Comparison of ENCODE assay signal across 22 cellular contexts in genomic region chr18:75810481-75810880, GRCh38.
A peak's percentile ranks its signal among the peaks of the same experiment; 100 is the strongest.
DNase-seq lines count a peak whose midpoint lies in the region; ATAC-seq and TF ChIP-seq lines count a peak whose summit lies in the region.
"Had no signal": no experiment of that assay in that cellular context is flagged by ENCODE, and none has a peak within 500 bp of the region (broad histone marks: within the 10 kb centered on the region; RNA-seq: fewer than 3 reads in every experiment).

No MANE protein-coding gene starts in this region.

- DNase-seq in NCI-H748 (lab: John Stamatoyannopoulos, UW; ENCODE audit: unreplicated experiment): peak; percentile 48
- DNase-seq in NCI-H748 treated with DMSO at 0.1 percent for 48 hours (lab: John Stamatoyannopoulos, UW): no peak
- no peak for DNase-seq in mesothelial cell of epicardium (ENCODE audit: low spot score in 2 of 2, unreplicated experiment in 2 of 2)
- DNase-seq in suprapubic skin (ENCODE audit: low spot score in 2 of 2): no peak
- DNase-seq in HAP-1 (ENCODE audit: low spot score in 2 of 2): no peak
- DNase-seq in D341Med (ENCODE audit: low spot score): no peak
- DNase-seq: activated CD4-positive, alpha-beta T cell treated with anti-CD3 and anti-CD28 coated beads, Interleukin-2, amount 10 ng/mL, durations not matched to agents 24 days and 14 days; activated gamma-delta T cell treated with Interleukin-2 at 50 U/mL for 16 hours; activated T-cell treated with anti-CD3 and anti-CD28 coated beads, Interleukin-2, amount 50 U/mL, for 4 hours; AML-193; body of pancreas; CD4-positive, alpha-beta T cell; dorsolateral prefrontal cortex; posterior cingulate gyrus; SHP77; stimulated activated naive CD8-positive, alpha-beta T cell treated with anti-CD3 and anti-CD28 coated beads, Interleukin-15, Interleukin-2, amounts not matched to agents 100 U/mL and 50 U/mL, for 24 hours had no signal

- WGBS in suprapubic skin: 45% methylated on average over 9 of the region's 9 CpGs

- in situ Hi-C loops in HAP-1 (cut with MboI; ENCODE audit: low sequenced_read_pairs): no loop called here

- TF ChIP-seq POLR2A in suprapubic skin (IDR thresholded peaks at IDR 0.05): no peak

- H3K4me3 Mint-ChIP-seq in brain: peak overlapping the region in 1 of 5 experiments; percentile 33
- peak overlapping the region; percentile 0 for H3K4me3 Mint-ChIP-seq in mesothelial cell of epicardium
- H3K4me3 Mint-ChIP-seq: activated CD4-positive, alpha-beta T cell treated with anti-CD3 and anti-CD28 coated beads, Interleukin-2, amount 10 ng/mL, durations not matched to agents 24 days and 14 days; activated T-cell treated with anti-CD3 and anti-CD28 coated beads, Interleukin-2, amount 50 U/mL, for 4 hours; CD4-positive, alpha-beta T cell had no signal

- peak overlapping the region; percentile 65 for H3K27ac ChIP-seq in suprapubic skin
- H3K27ac ChIP-seq: 22Rv1, body of pancreas, thoracic aorta had no signal

- H3K36me3 ChIP-seq in suprapubic skin: no peaks in the 10 kb centered on the region
- H3K36me3 ChIP-seq in HAP-1 (replicated peaks): no peaks in the 10 kb centered on the region
- H3K36me3 ChIP-seq: thoracic aorta had no signal

- H3K36me3 Mint-ChIP-seq in brain (no peaks in the 10 kb centered on the region), mesothelial cell of epicardium (no peaks in the 10 kb centered on the region)

- H3K27ac Mint-ChIP-seq in brain (peak overlapping the region in 4 of 5 experiments; percentile 7 to 85 (median 58)), mesothelial cell of epicardium (peak overlapping the region; percentile 97)
- H3K27ac Mint-ChIP-seq: activated CD4-positive, alpha-beta T cell treated with anti-CD3 and anti-CD28 coated beads, Interleukin-2, amount 10 ng/mL, durations not matched to agents 24 days and 14 days; CD4-positive, alpha-beta T cell had no signal

- H3K27me3 ChIP-seq in suprapubic skin (no peaks in the 10 kb centered on the region), HAP-1 (ENCODE audit: low read depth) (no peaks in the 10 kb centered on the region)
- H3K27me3 ChIP-seq: body of pancreas had no signal

- TF ChIP-seq CTCF in brain (conservative IDR thresholded peaks at IDR 0.05) (no peak), mesothelial cell of epicardium (IDR thresholded peaks at IDR 0.05; ENCODE audit: unreplicated experiment) (no peak), suprapubic skin (IDR thresholded peaks at IDR 0.05) (no peak)

- H3K9me3 ChIP-seq in suprapubic skin: no peaks in the 10 kb centered on the region
- no peaks in the 10 kb centered on the region for H3K9me3 ChIP-seq in HAP-1
- H3K9me3 ChIP-seq: body of pancreas, thoracic aorta had no signal

- TF ChIP-seq EP300 in suprapubic skin (IDR thresholded peaks at IDR 0.05): no peak

- H3K4me1 ChIP-seq in suprapubic skin (peaks cover 11% of the 10 kb centered on the region), HAP-1 (no peaks in the 10 kb centered on the region)
- H3K4me1 ChIP-seq: body of pancreas had no signal

- H3K4me1 Mint-ChIP-seq in brain (peaks cover 42% of the 10 kb centered on the region), mesothelial cell of epicardium (peaks cover 36% of the 10 kb centered on the region)
- H3K4me1 Mint-ChIP-seq: activated CD4-positive, alpha-beta T cell treated with anti-CD3 and anti-CD28 coated beads, Interleukin-2, amount 10 ng/mL, durations not matched to agents 24 days and 14 days had no signal

- H3K4me3 ChIP-seq in suprapubic skin (no peak overlapping the region), HAP-1 (no peak overlapping the region)
- H3K4me3 ChIP-seq: body of pancreas, dorsolateral prefrontal cortex, thoracic aorta had no signal

- ATAC-seq in HG02970 (IDR thresholded peaks at IDR 0.05; ENCODE audit: low FRiP score, unreplicated experiment): no peak
- ATAC-seq: activated T-cell treated with anti-CD3 and anti-CD28 coated beads, Interleukin-2, amount 50 U/mL, for 4 hours; body of pancreas; HCT116; sciatic nerve; stimulated activated naive CD8-positive, alpha-beta T cell treated with anti-CD3 and anti-CD28 coated beads, Interleukin-15, Interleukin-2, amounts not matched to agents 100 U/mL and 50 U/mL, for 24 hours had no signal

- peaks cover 0 to 13% (median 2%) of the 10 kb centered on the region in 5 experiments for H3K9me3 Mint-ChIP-seq in brain
- peaks cover 10% of the 10 kb centered on the region for H3K9me3 Mint-ChIP-seq in mesothelial cell of epicardium
- H3K9me3 Mint-ChIP-seq: activated CD4-positive, alpha-beta T cell treated with anti-CD3 and anti-CD28 coated beads, Interleukin-2, amount 10 ng/mL, durations not matched to agents 24 days and 14 days; activated T-cell treated with anti-CD3 and anti-CD28 coated beads, Interleukin-2, amount 50 U/mL, for 4 hours had no signal

- no peaks in the 10 kb centered on the region for H3K27me3 Mint-ChIP-seq in brain
- H3K27me3 Mint-ChIP-seq in mesothelial cell of epicardium (ENCODE audit: low read depth): no peaks in the 10 kb centered on the region
